ENCODE assay signal across 21 cellular contexts in the genomic region with DNA sequence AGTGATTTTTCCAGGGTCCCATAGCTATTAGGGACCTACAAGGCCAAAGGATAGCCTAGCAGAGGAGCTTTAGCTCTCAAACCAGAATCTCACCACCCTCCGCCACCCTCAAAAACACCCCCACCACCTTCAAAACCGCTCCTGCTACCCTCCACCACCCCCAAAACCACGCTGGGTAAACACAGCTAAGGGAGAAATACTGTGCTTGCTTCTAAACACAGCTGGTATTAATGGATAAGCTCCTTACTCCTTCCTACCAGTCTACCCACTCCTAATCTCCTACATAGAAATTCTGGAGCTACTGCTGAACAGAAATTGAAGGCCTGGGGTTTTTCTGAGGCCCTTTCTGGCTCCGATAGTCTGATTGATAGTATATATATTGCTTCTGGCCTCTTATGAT. TPM values are rescaled to one million over a fixed set of nuclear protein-coding genes. Genes with fewer than 3 reads are reported as not detected.
"Had no signal": no experiment of that assay in that cellular context is flagged by ENCODE, and none has a peak within 500 bp of the region (broad histone marks: within the 10 kb centered on the region; RNA-seq: fewer than 3 reads in every experiment).

No MANE protein-coding gene starts in this region.

- H3K36me3 ChIP-seq: colonic mucosa, right lobe of liver, uterus had no signal

- DNase-seq: effector CD4-positive, alpha-beta T cell; heart left ventricle; hippocampal formation; mammary epithelial cell; natural killer cell; occipital lobe; psoas muscle; retina; stimulated activated CD4-positive, alpha-beta T cell treated with anti-CD3 and anti-CD28 coated beads, Interleukin-4, amount 100 ng/mL, for 1 hour; stimulated activated CD8-positive, alpha-beta memory T cell treated with anti-CD3 and anti-CD28 coated beads, Interleukin-4, amount 100 ng/mL, for 48 hours; stimulated activated naive CD8-positive, alpha-beta T cell treated with anti-CD3 and anti-CD28 coated beads, Interleukin-15, Interleukin-2, amounts not matched to agents 100 U/mL and 50 U/mL, for 24 hours; upper lobe of left lung; uterus had no signal

- H3K4me3 ChIP-seq: colonic mucosa, heart left ventricle, psoas muscle, right lobe of liver, suprapubic skin, tibial artery, upper lobe of left lung, uterus had no signal

- H3K36me3 Mint-ChIP-seq: natural killer cell; stimulated activated effector memory CD8-positive, alpha-beta T cell treated with anti-CD3 and anti-CD28 coated beads, Interleukin-12 subunit alpha, Interleukin-12 subunit beta, amount 100 ng/mL, for 72 hours had no signal

- H3K27me3 ChIP-seq: colonic mucosa, heart left ventricle, right lobe of liver, suprapubic skin, tibial artery, upper lobe of left lung, uterus had no signal

- H3K27ac ChIP-seq: heart left ventricle, psoas muscle, right lobe of liver, suprapubic skin, tibial artery, upper lobe of left lung, uterus had no signal

- H3K4me3 Mint-ChIP-seq: endodermal cell; natural killer cell; stimulated activated effector memory CD8-positive, alpha-beta T cell treated with anti-CD3 and anti-CD28 coated beads, Interleukin-12 subunit alpha, Interleukin-12 subunit beta, amount 100 ng/mL, for 72 hours had no signal

- H3K27ac Mint-ChIP-seq: endodermal cell; natural killer cell; stimulated activated effector memory CD8-positive, alpha-beta T cell treated with anti-CD3 and anti-CD28 coated beads, Interleukin-12 subunit alpha, Interleukin-12 subunit beta, amount 100 ng/mL, for 72 hours had no signal

- ATAC-seq: esophagus mucosa; heart left ventricle; natural killer cell; psoas muscle; right lobe of liver; stimulated activated effector memory CD8-positive, alpha-beta T cell treated with anti-CD3 and anti-CD28 coated beads, Interleukin-12 subunit alpha, Interleukin-12 subunit beta, amount 100 ng/mL, for 72 hours; stimulated activated naive CD8-positive, alpha-beta T cell treated with anti-CD3 and anti-CD28 coated beads, Interleukin-15, Interleukin-2, amounts not matched to agents 100 U/mL and 50 U/mL, for 24 hours had no signal

- H3K9me3 ChIP-seq: colonic mucosa, psoas muscle, right lobe of liver, suprapubic skin, tibial artery, upper lobe of left lung, uterus had no signal

RNA-seq across cellular contexts. Expression of gene CAPNS2, which starts 59.8 kb away (rescaled TPM):
- polyA plus RNA-seq: fibroblast of lung, heart left ventricle had no signal
